25 cellular contexts compared by ENCODE assay signal in the genomic region with DNA sequence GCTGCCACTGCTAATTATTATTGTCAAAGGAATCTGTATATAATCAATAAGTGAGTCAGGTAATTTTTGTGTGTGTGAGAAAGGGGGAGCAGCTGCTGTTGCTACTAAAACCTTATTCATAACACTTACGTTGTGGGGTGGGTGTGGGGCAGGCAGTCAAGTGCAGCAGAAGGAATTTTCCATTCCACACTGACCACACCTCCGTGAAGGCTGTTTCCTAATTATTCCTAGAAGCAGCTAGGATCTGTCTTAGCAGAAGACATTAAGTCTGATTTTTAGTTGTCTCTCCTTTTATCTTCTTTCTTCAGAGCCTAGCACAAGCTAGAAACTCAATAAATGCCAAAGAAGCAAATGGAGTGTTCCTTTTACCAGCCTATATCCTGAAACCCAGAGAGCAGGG. TPM values are rescaled to one million over a fixed set of nuclear protein-coding genes. Genes with fewer than 3 reads are reported as not detected.
DNase-seq lines count a peak whose midpoint lies in the region; ATAC-seq and TF ChIP-seq lines count a peak whose summit lies in the region.
"Had no signal": no experiment of that assay in that cellular context is flagged by ENCODE, and none has a peak within 500 bp of the region (broad histone marks: within the 10 kb centered on the region; RNA-seq: fewer than 3 reads in every experiment).

No MANE protein-coding gene starts in this region.

- H3K27me3 ChIP-seq in adipocyte (replicated peaks; ENCODE audit: control insufficient read depth, insufficient read depth, low read length) = no peaks in the 10 kb centered on the region
- no peaks in the 10 kb centered on the region for H3K27me3 ChIP-seq in mesenchymal stem cell (ENCODE audit: control insufficient read depth in 1 of 2, insufficient read depth in 1 of 2, low read length in 2 of 2)
- H3K27me3 ChIP-seq: tibial nerve had no signal

- no peaks in the 10 kb centered on the region for H3K9me3 ChIP-seq in HEK293 (ENCODE audit: control insufficient read depth, insufficient read depth, low read depth, low read length)
- no peaks in the 10 kb centered on the region for H3K9me3 ChIP-seq in adipocyte (ENCODE audit: control insufficient read depth, low read length)
- no peaks in the 10 kb centered on the region for H3K9me3 ChIP-seq in mesenchymal stem cell (ENCODE audit: control insufficient read depth, low read length)
- H3K9me3 ChIP-seq: tibial nerve had no signal

- H3K36me3 ChIP-seq in HEK293 (ENCODE audit: control insufficient read depth in 2 of 2, insufficient read depth in 1 of 2, low read length in 2 of 2) = no peaks in the 10 kb centered on the region
- H3K36me3 ChIP-seq in adipocyte (ENCODE audit: control insufficient read depth, insufficient read depth, low read length, severe bottlenecking) = no peaks in the 10 kb centered on the region
- no peaks in the 10 kb centered on the region for H3K36me3 ChIP-seq in mesenchymal stem cell (ENCODE audit: control insufficient read depth in 1 of 2, insufficient read depth in 2 of 2, low read depth in 1 of 2, low read length in 2 of 2)
- H3K36me3 ChIP-seq: tibial nerve had no signal

- CTCF ChIA-PET in HEK293 (lab: Yijun Ruan, JAX) = interaction anchor here (0.8 to 5.9 kb wide), 3 partner anchors 29 to 409 kb away, joined by 4 to 81 read pairs (median 4); no protein-coding TSS in a partner anchor

- no peak overlapping the region for H2BK5ac ChIP-seq in mesenchymal stem cell (ENCODE audit: low read depth, low read length, poor library complexity, severe bottlenecking)

- H3K9ac ChIP-seq in adipocyte (ENCODE audit: low read length) = peak overlapping the region; percentile 36
- peak overlapping the region; percentile 56 for H3K9ac ChIP-seq in mesenchymal stem cell (ENCODE audit: low read length)

- no peak overlapping the region for H3K4me2 ChIP-seq in mesenchymal stem cell (ENCODE audit: low read length, poor library complexity, severe bottlenecking)

- H3K14ac ChIP-seq in mesenchymal stem cell (ENCODE audit: low read length in 2 of 2) = no peak overlapping the region

- no peak overlapping the region for H4K91ac ChIP-seq in mesenchymal stem cell (ENCODE audit: low read length)

- H2BK12ac ChIP-seq in mesenchymal stem cell (ENCODE audit: low read length in 2 of 2) = no peak overlapping the region

- no peak overlapping the region for H4K8ac ChIP-seq in mesenchymal stem cell (ENCODE audit: low read length)

- H2BK120ac ChIP-seq in mesenchymal stem cell (ENCODE audit: low read depth, low read length) = no peak overlapping the region

- POLR2A ChIA-PET in HEK293 (lab: Yijun Ruan, JAX) = no interaction called here

- TF ChIP-seq CTCF in HEK293 (tag by site-specific recombination; IDR thresholded peaks at IDR 0.05) = no peak

- DNase-seq in Caki2 (ENCODE audit: low read depth) (peak; percentile 60), adipocyte (ENCODE audit: low read depth) (no peak), mesenchymal stem cell (peak; percentile 39), pons (ENCODE audit: low spot score) (no peak), NCI-H187 treated with DMSO at 0.1 percent for 48 hours (lab: John Stamatoyannopoulos, UW) (no peak)
- DNase-seq: activated CD8-positive, alpha-beta T cell treated with anti-CD3 and anti-CD28 coated beads for 36 hours; activated gamma-delta T cell; activated T-cell treated with anti-CD3 and anti-CD28 coated beads for 4 hours; CD8-positive, alpha-beta T cell; cortex of kidney; DMS79; endodermal cell; Karpas-422; NCI-H2029 treated with DMSO at 0.1 percent for 48 hours; NCI-H446 treated with DMSO at 0.1 percent for 48 hours; NK-92 treated with Interleukin-12 subunit alpha and Interleukin-12 subunit beta, amount 100 ng/mL, for 24 hours; stimulated activated CD4-positive, alpha-beta T cell treated with anti-CD3 and anti-CD28 coated beads, Interleukin-2, amount 100 ng/mL, for 48 hours; stimulated activated naive B cell treated with anti-CD40 and anti-IgM and Interleukin-4, amounts not matched to agents 10 μg/mL and 1 μg/mL and 100 μg/mL, for 72 hours; T1000 had no signal

- no peak overlapping the region for H3K18ac ChIP-seq in mesenchymal stem cell (ENCODE audit: low read depth in 1 of 2, low read length in 2 of 2)

- H2AFZ ChIP-seq in mesenchymal stem cell (ENCODE audit: low read depth, low read length) = no peak overlapping the region

- no peak overlapping the region for H2AK5ac ChIP-seq in mesenchymal stem cell (ENCODE audit: low read length, severe bottlenecking)

- H3K4ac ChIP-seq in mesenchymal stem cell (ENCODE audit: low read depth in 1 of 2, low read length in 2 of 2) = no peak overlapping the region

- H3K4me3 ChIP-seq in HEK293 (ENCODE audit: low read depth, low read length) (no peak overlapping the region), adipocyte (ENCODE audit: low read length) (no peak overlapping the region), mesenchymal stem cell (ENCODE audit: insufficient read depth in 1 of 2, low read depth in 1 of 2, low read length in 2 of 2) (no peak overlapping the region)
- H3K4me3 ChIP-seq: tibial nerve had no signal

- no peak for ATAC-seq in GM19452 (IDR thresholded peaks at IDR 0.05; ENCODE audit: unreplicated experiment)
- ATAC-seq: activated CD8-positive, alpha-beta T cell treated with anti-CD3 and anti-CD28 coated beads for 36 hours; CD8-positive, alpha-beta T cell; left lobe of liver; stimulated activated naive B cell treated with anti-CD40 and anti-IgM and Interleukin-4, amounts not matched to agents 10 μg/mL and 1 μg/mL and 100 μg/mL, for 72 hours had no signal

- H3K27ac ChIP-seq in HEK293 (ENCODE audit: extremely low read depth, low read depth, low read length) = no peak overlapping the region
- no peak overlapping the region for H3K27ac ChIP-seq in mesenchymal stem cell (ENCODE audit: low read length, poor library complexity, severe bottlenecking)
- H3K27ac ChIP-seq: tibial nerve had no signal

- H3K23ac ChIP-seq in mesenchymal stem cell (ENCODE audit: low read length in 2 of 2) = no peak overlapping the region

- in situ Hi-C loops in Caki2 (cut with HindIII; ENCODE audit: low pct_unique_long_range_greater_than_20kb, low sequenced_read_pairs) = no loop called here

- no peak overlapping the region for H2BK15ac ChIP-seq in mesenchymal stem cell (ENCODE audit: low read depth, poor library complexity, severe bottlenecking)

- WGBS in mesenchymal stem cell = 0% methylated on average over 1 of the region's 2 CpGs

- peaks cover 2% of the 10 kb centered on the region for H3K79me1 ChIP-seq in mesenchymal stem cell (replicated peaks; ENCODE audit: low read length, poor library complexity, severe bottlenecking)

- no peaks in the 10 kb centered on the region for H3K4me1 ChIP-seq in HEK293 (ENCODE audit: control insufficient read depth, insufficient read depth, low read length)
- H3K4me1 ChIP-seq in adipocyte (ENCODE audit: control insufficient read depth, insufficient read depth, low read length) = peaks cover 36% of the 10 kb centered on the region
- peaks cover 8% of the 10 kb centered on the region for H3K4me1 ChIP-seq in mesenchymal stem cell (ENCODE audit: control insufficient read depth, insufficient read depth, low read depth, low read length)

TF ChIP-seq in HEK293, 187 proteins besides CTCF, POLR2A, EP300 and RAD21:
- TF ChIP-seq ZBTB20 (tag by site-specific recombination; IDR thresholded peaks at IDR 0.05) (0 out of 2 replicates have a peak, but pooled peaks have one; percentile 37), ZNF169 (tag by site-specific recombination; IDR thresholded peaks at IDR 0.05) (no peak), ZNF335 (tag by site-specific recombination; conservative IDR thresholded peaks at IDR 0.05) (peak; percentile 43; the same call in 1 of the 2 replicates)
- TF ChIP-seq, protein P1, sequence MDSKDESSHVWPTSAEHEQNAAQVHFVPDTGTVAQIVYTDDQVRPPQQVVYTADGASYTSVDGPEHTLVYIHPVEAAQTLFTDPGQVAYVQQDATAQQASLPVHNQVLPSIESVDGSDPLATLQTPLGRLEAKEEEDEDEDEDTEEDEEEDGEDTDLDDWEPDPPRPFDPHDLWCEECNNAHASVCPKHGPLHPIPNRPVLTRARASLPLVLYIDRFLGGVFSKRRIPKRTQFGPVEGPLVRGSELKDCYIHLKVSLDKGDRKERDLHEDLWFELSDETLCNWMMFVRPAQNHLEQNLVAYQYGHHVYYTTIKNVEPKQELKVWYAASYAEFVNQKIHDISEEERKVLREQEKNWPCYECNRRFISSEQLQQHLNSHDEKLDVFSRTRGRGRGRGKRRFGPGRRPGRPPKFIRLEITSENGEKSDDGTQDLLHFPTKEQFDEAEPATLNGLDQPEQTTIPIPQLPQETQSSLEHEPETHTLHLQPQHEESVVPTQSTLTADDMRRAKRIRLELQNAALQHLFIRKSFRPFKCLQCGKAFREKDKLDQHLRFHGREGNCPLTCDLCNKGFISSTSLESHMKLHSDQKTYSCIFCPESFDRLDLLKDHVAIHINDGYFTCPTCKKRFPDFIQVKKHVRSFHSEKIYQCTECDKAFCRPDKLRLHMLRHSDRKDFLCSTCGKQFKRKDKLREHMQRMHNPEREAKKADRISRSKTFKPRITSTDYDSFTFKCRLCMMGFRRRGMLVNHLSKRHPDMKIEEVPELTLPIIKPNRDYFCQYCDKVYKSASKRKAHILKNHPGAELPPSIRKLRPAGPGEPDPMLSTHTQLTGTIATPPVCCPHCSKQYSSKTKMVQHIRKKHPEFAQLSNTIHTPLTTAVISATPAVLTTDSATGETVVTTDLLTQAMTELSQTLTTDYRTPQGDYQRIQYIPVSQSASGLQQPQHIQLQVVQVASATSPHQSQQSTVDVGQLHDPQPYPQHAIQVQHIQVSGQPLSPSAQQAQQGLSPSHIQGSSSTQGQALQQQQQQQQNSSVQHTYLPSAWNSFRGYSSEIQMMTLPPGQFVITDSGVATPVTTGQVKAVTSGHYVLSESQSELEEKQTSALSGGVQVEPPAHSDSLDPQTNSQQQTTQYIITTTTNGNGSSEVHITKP (tag by site-specific recombination; IDR thresholded peaks at IDR 0.05) = peak; percentile 96
- TF ChIP-seq, protein P2, sequence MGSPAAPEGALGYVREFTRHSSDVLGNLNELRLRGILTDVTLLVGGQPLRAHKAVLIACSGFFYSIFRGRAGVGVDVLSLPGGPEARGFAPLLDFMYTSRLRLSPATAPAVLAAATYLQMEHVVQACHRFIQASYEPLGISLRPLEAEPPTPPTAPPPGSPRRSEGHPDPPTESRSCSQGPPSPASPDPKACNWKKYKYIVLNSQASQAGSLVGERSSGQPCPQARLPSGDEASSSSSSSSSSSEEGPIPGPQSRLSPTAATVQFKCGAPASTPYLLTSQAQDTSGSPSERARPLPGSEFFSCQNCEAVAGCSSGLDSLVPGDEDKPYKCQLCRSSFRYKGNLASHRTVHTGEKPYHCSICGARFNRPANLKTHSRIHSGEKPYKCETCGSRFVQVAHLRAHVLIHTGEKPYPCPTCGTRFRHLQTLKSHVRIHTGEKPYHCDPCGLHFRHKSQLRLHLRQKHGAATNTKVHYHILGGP (tag by site-specific recombination; IDR thresholded peaks at IDR 0.05) = 0 out of 2 replicates have a peak, but pooled peaks have one; percentile 16
TF ChIP-seq in HEK293: peak in this region for 4.

RNA-seq across cellular contexts. Expression of a gene that starts 4.0 kb away (rescaled TPM):
- 34.3 and 36.3 TPM in 2 replicates for total RNA-seq in Caki2 (2014; rRNA removed; shearing (Covaris generic); ENCODE audit: low replicate concordance)
- polyA plus RNA-seq in mesenchymal stem cell (2013, experiment 1 of 2) = 51.1 TPM
- polyA plus RNA-seq in mesenchymal stem cell (2013, experiment 2 of 2) = 49.3 TPM

RNA-seq across cellular contexts. Expression of a gene that starts 33.9 kb away (rescaled TPM):
- total RNA-seq in Caki2 (2014; rRNA removed; shearing (Covaris generic); ENCODE audit: low replicate concordance) = 0.03 TPM in 1 of 2 replicates, not detected in the other
- not detected for polyA plus RNA-seq in mesenchymal stem cell (2013, experiment 1 of 2)
- not detected for polyA plus RNA-seq in mesenchymal stem cell (2013, experiment 2 of 2)
- total RNA-seq: activated CD8-positive, alpha-beta T cell treated with anti-CD3 and anti-CD28 coated beads for 36 hours; CD8-positive, alpha-beta T cell; glomerular endothelial cell; pulmonary artery endothelial cell; tibial nerve had no signal

Comparison
In these comparisons a context has a peak if more than half of its experiments do, and no peak if none do; other contexts are left out.
1. DNase-seq: peak in Caki2 (single experiment) and mesenchymal stem cell (single experiment); none in adipocyte (single experiment), pons (single experiment) and NCI-H187 treated with DMSO at 0.1 percent for 48 hours (single experiment).